9 cellular contexts compared by ENCODE assay signal in genomic region chr10:123043409-123043925, GRCh38. TPM values are rescaled to one million over a fixed set of nuclear protein-coding genes. Genes with fewer than 3 reads are reported as not detected.
DNase-seq lines count a peak whose midpoint lies in the region; ATAC-seq and TF ChIP-seq lines count a peak whose summit lies in the region.
"Had no signal": no experiment of that assay in that cellular context is flagged by ENCODE, and none has a peak within 500 bp of the region (broad histone marks: within the 10 kb centered on the region; RNA-seq: fewer than 3 reads in every experiment).

No MANE protein-coding gene starts in this region.

- H3K4me1 Mint-ChIP-seq in osteocyte (ENCODE audit: unreplicated experiment): no peaks in the 10 kb centered on the region

- no peaks in the 10 kb centered on the region for H3K9me3 Mint-ChIP-seq in osteocyte (ENCODE audit: unreplicated experiment)
- H3K9me3 Mint-ChIP-seq: IgD-negative memory B cell had no signal

- peak; percentile 89 for TF ChIP-seq CTCF in C4-2B (conservative IDR thresholded peaks at IDR 0.05)
- TF ChIP-seq CTCF in fibroblast of pulmonary artery (IDR thresholded peaks at IDR 0.05; ENCODE audit: low read length, missing control alignments): peak; percentile 85
- TF ChIP-seq CTCF in osteocyte (IDR thresholded peaks at IDR 0.05): peak; percentile 80

- DNase-seq in NCI-H82 treated with DMSO at 0.1 percent for 48 hours (lab: John Stamatoyannopoulos, UW; ENCODE audit: unreplicated experiment) (peak; percentile 67), activated T-cell treated with anti-CD3 and anti-CD28 coated beads for 4 hours (peak; percentile 21), fibroblast of pulmonary artery (ENCODE audit: low read depth) (peak; percentile 73), osteocyte (ENCODE audit: extremely low spot score, unreplicated experiment) (no peak)

- peak; percentile 50 for ATAC-seq in GM19023 (IDR thresholded peaks at IDR 0.05; ENCODE audit: unreplicated experiment)
- peak; percentile 53 for ATAC-seq in HG03565 (IDR thresholded peaks at IDR 0.05; ENCODE audit: unreplicated experiment)
- ATAC-seq in GM19328 (IDR thresholded peaks at IDR 0.05; ENCODE audit: unreplicated experiment): no peak

- no peak overlapping the region for H3K4me3 ChIP-seq in fibroblast of pulmonary artery (replicated peaks; ENCODE audit: low read depth, low read length)

- peaks cover 5% of the 10 kb centered on the region for H3K36me3 Mint-ChIP-seq in osteocyte (ENCODE audit: unreplicated experiment)

- no peak overlapping the region for H3K27ac ChIP-seq in C4-2B

- no peaks in the 10 kb centered on the region for H3K27me3 Mint-ChIP-seq in osteocyte (ENCODE audit: unreplicated experiment)
- H3K27me3 Mint-ChIP-seq: IgD-negative memory B cell had no signal

- no peak overlapping the region for H3K4me3 Mint-ChIP-seq in osteocyte (ENCODE audit: unreplicated experiment)
- H3K4me3 Mint-ChIP-seq: IgD-negative memory B cell had no signal

- no peak overlapping the region for H3K27ac Mint-ChIP-seq in osteocyte (ENCODE audit: unreplicated experiment)
- H3K27ac Mint-ChIP-seq: IgD-negative memory B cell had no signal

RNA-seq across cellular contexts. Expression of gene ACADSB, which starts 34.7 kb away (rescaled TPM):
- 17.5 and 19.5 TPM in 2 replicates for total RNA-seq in osteocyte

RNA-seq across cellular contexts. Expression of gene IKZF5, which starts 34.9 kb away (rescaled TPM):
- 10.5 and 16.0 TPM in 2 replicates for total RNA-seq in osteocyte
